Comparison of ENCODE assay signal across 8 cellular contexts in genomic region chrX:119852410-119853353, GRCh38. TPM values are rescaled to one million over a fixed set of nuclear protein-coding genes. Genes with fewer than 3 reads are reported as not detected.
DNase-seq lines count a peak whose midpoint lies in the region; ATAC-seq and TF ChIP-seq lines count a peak whose summit lies in the region.

UPF3B (minus strand) TSS chrX:119852963; CDS start chrX:119852928, 35 bp downstream.

- H3K4me3 ChIP-seq in esophagus squamous epithelium: peak within 1 kb of the TSS; percentile 55 to 83 (median 65)

- H3K36me3 ChIP-seq in KOPT-K1 (ENCODE audit: insufficient read depth, low read length) (peaks cover 37% of the 10 kb centered on the region), esophagus squamous epithelium (peaks cover 0 to 30% (median 0%) of the 10 kb centered on the region in 3 donors)

- H3K4me1 ChIP-seq in esophagus squamous epithelium: peaks cover 0 to 20% (median 0%) of the 10 kb centered on the region in 3 donors

- peak in 2 of 4 donors; percentile 30 to 58 for TF ChIP-seq POLR2A in esophagus squamous epithelium (IDR thresholded peaks at IDR 0.05)

- intact Hi-C loops in esophagus squamous epithelium (cut with DNase I): no loop called here

- DNase-seq in DMS79 (lab: John Stamatoyannopoulos, UW) (peak; percentile 95), RKO (ENCODE audit: low spot score) (peak; percentile 98), activated T-helper 1 cell treated with Interleukin-2 at 50 U/mL for 16 hours (ENCODE audit: low read depth) (peak; percentile 83), esophagus squamous epithelium (lab: John Stamatoyannopoulos, UW) (peak; percentile 71), myocyte (ENCODE audit: low read depth) (peak; percentile 98)
- DNase-seq in stimulated activated CD8-positive, alpha-beta memory T cell treated with anti-CD3 and anti-CD28 coated beads, Interleukin-7, amount 100 ng/mL, for 48 hours (ENCODE audit: extremely low read depth in 1 of 2, low read depth in 1 of 2): peak; percentile 82 to 93

- H3K27me3 ChIP-seq in esophagus squamous epithelium: no peaks in the 10 kb centered on the region

- TF ChIP-seq CTCF in esophagus squamous epithelium (IDR thresholded peaks at IDR 0.05): no peak

- H3K9me3 ChIP-seq in KOPT-K1 (ENCODE audit: insufficient read depth, low read length, poor library complexity, severe bottlenecking) (no peaks in the 10 kb centered on the region), esophagus squamous epithelium (no peaks in the 10 kb centered on the region)

- peak within 1 kb of the TSS; percentile 79 for H3K27ac ChIP-seq in KOPT-K1 (ENCODE audit: low read depth, low read length, poor library complexity, severe bottlenecking)
- H3K27ac ChIP-seq in esophagus squamous epithelium: peak within 1 kb of the TSS; percentile 83 to 94 (median 92)

- ATAC-seq in GM21786 (IDR thresholded peaks at IDR 0.05; ENCODE audit: unreplicated experiment): peak; percentile 98

- WGBS in esophagus squamous epithelium, 2 donors: 1 to 36% methylated on average over 12 to 24 of the region's 53 CpGs

RNA-seq across cellular contexts. Expression of gene UPF3B, which starts in this region (rescaled TPM):
- 1 to 10 TPM; 2.8 to 8.0 (median 5.1) TPM for total RNA-seq in esophagus squamous epithelium
- 1.7 and 2.6 TPM in 2 replicates for total RNA-seq in myocyte
- polyA plus RNA-seq in myocyte (2012): 4.4 TPM

Comparison
In these comparisons a context has a peak if more than half of its experiments do, and no peak if none do; other contexts are left out.
1. Peak in every context shown above with its lines: DNase-seq, ATAC-seq, H3K4me3 ChIP-seq and H3K27ac ChIP-seq.